Comparison of ENCODE assay signal across 8 cellular contexts in the genomic region with DNA sequence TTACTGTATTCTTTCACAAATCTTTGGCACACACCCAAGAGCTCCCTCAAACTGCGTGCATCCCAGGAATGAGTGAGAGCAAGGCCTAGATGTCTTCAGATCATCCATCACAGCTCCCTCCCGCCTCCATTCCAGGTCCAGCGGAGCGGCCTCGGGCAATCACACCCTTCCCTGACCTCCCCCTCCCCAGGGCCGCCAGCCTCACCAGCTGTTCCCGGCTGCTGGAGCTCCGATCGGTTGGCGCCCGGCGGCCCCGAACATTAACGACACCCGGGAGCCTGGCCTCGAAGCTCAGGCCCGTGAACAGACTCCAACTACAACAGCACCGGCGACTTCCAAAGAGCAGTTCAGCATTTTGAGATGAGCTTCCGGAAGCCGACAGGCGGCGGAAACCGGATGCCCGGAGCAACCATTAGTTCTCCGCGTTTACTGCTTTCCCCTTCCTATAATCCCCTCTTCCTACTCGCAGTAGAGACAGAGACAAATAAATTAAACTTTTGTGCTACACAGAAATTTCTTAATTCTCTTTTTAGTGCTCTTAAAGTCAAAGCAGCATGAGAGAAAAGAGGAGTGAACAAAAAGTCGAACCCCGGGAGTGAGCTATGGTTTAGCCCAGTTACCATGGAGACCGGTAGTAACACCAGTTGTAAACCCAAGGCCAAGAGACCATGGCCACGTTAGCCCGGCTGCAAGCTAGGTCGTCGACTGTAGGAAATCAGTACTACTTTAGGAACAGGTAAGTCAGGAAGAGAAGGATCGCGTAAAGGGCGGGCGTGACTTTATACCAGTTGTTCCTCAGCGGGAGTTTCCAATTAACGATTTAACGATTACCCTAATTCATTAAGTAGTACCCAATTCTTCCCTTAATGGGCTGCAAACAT. TPM values are rescaled to one million over a fixed set of nuclear protein-coding genes. Genes with fewer than 3 reads are reported as not detected.
DNase-seq lines count a peak whose midpoint lies in the region; ATAC-seq and TF ChIP-seq lines count a peak whose summit lies in the region.

A gene (minus strand): TSS at position 380 of the 881 bp plus-strand sequence. CDS start 119 bp downstream, at position 261.
A gene with protein sequence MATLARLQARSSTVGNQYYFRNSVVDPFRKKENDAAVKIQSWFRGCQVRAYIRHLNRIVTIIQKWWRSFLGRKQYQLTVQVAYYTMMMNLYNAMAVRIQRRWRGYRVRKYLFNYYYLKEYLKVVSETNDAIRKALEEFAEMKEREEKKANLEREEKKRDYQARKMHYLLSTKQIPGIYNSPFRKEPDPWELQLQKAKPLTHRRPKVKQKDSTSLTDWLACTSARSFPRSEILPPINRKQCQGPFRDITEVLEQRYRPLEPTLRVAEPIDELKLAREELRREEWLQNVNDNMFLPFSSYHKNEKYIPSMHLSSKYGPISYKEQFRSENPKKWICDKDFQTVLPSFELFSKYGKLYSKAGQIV (plus strand): TSS at position 634 of the 881 bp plus-strand sequence. CDS start 35 bp downstream, at position 669.

- peak within 1 kb of the TSS; percentile 97 for H3K9ac ChIP-seq in HUES6 (ENCODE audit: low read length)
- peak within 1 kb of the TSS; percentile 79 for H3K9ac ChIP-seq in OCI-LY1 (ENCODE audit: low read length)

- TF ChIP-seq CTCF in OCI-LY1 (IDR thresholded peaks at IDR 0.05; ENCODE audit: low read length) (no peak), mucosa of descending colon (IDR thresholded peaks at IDR 0.05) (no peak)

- ATAC-seq in GM21447 (IDR thresholded peaks at IDR 0.05; ENCODE audit: unreplicated experiment): peak; percentile 99
- ATAC-seq in mucosa of descending colon: peak; percentile 97

- peak within 1 kb of the TSS; percentile 53 for H2AFZ ChIP-seq in OCI-LY1 (ENCODE audit: low read length)

- H3F3A ChIP-seq in OCI-LY1 (ENCODE audit: insufficient read depth, low read length): no peaks in the 10 kb centered on the region

- H4K20me1 ChIP-seq in OCI-LY1 (ENCODE audit: insufficient read depth, low read length): no peaks in the 10 kb centered on the region

- peaks cover 42% of the 10 kb centered on the region for H3K79me2 ChIP-seq in OCI-LY1 (ENCODE audit: insufficient read depth, low read length)

- no peaks in the 10 kb centered on the region for H3K27me3 ChIP-seq in HUES6 (ENCODE audit: control insufficient read depth, insufficient read depth, low read length)
- H3K27me3 ChIP-seq in OCI-LY1 (ENCODE audit: insufficient read depth, low read length): no peaks in the 10 kb centered on the region

- intact Hi-C loops in mucosa of descending colon (cut with DNase I, micrococcal nuclease): no loop called here

- peak within 1 kb of the TSS; percentile 93 for H3K4me3 ChIP-seq in HUES6 (ENCODE audit: low read depth, low read length)
- peak within 1 kb of the TSS; percentile 83 for H3K4me3 ChIP-seq in OCI-LY1 (ENCODE audit: low read depth, low read length, poor library complexity, severe bottlenecking)
- H3K4me3 ChIP-seq in mucosa of descending colon: peak within 1 kb of the TSS; percentile 49

- H3K27ac ChIP-seq in HUES6 (ENCODE audit: low read depth, low read length) (peak within 1 kb of the TSS; percentile 100), OCI-LY1 (ENCODE audit: low read depth, low read length, poor library complexity, severe bottlenecking) (peak within 1 kb of the TSS; percentile 51), epithelial cell of prostate (peak within 1 kb of the TSS; percentile 79)

- no peaks in the 10 kb centered on the region for H3K36me3 ChIP-seq in HUES6 (ENCODE audit: control insufficient read depth, insufficient read depth, low read length)
- H3K36me3 ChIP-seq in OCI-LY1 (ENCODE audit: insufficient read depth, low read length): no peaks in the 10 kb centered on the region
- no peaks in the 10 kb centered on the region for H3K36me3 ChIP-seq in mucosa of descending colon (ENCODE audit: low read depth)

- no peaks in the 10 kb centered on the region for H3K9me2 ChIP-seq in OCI-LY1 (ENCODE audit: low read depth, low read length)

- peak within 1 kb of the TSS; percentile 86 for H3K4me2 ChIP-seq in OCI-LY1 (ENCODE audit: low read length)

- H3K4me1 ChIP-seq in HUES6 (ENCODE audit: control insufficient read depth, insufficient read depth, low read length) (no peaks in the 10 kb centered on the region), OCI-LY1 (ENCODE audit: insufficient read depth, low read length, severe bottlenecking) (peaks cover 27% of the 10 kb centered on the region), mucosa of descending colon (ENCODE audit: low read depth) (peaks cover 8% of the 10 kb centered on the region)

- no peaks in the 10 kb centered on the region for H3K9me3 ChIP-seq in HUES6 (ENCODE audit: control insufficient read depth, insufficient read depth, low read depth, low read length)
- no peaks in the 10 kb centered on the region for H3K9me3 ChIP-seq in OCI-LY1 (ENCODE audit: low read length)
- no peaks in the 10 kb centered on the region for H3K9me3 ChIP-seq in mucosa of descending colon

- peak; percentile 82 for DNase-seq in DMS 273 treated with DMSO at 0.1 percent for 48 hours (lab: John Stamatoyannopoulos, UW)
- DNase-seq in activated T-cell treated with anti-CD3 and anti-CD28 coated beads for 1 hour (ENCODE audit: low read depth): peak; percentile 58
- peak; percentile 46 for DNase-seq in epithelial cell of prostate (ENCODE audit: low read depth, low spot score)
- DNase-seq in mucosa of descending colon: peak; percentile 79 to 85 (median 84)
- peak; percentile 42 to 57 for DNase-seq in stimulated activated CD8-positive, alpha-beta memory T cell treated with anti-CD3 and anti-CD28 coated beads, Interleukin-4, amount 100 ng/mL, for 1 hour (ENCODE audit: low read depth in 2 of 2, low spot score in 1 of 2)

RNA-seq across cellular contexts. Expression of the first gene that starts in this region (rescaled TPM):
- total RNA-seq in mucosa of descending colon: 10 to 100 TPM; 13.2 to 15.2 (median 13.2) TPM

RNA-seq across cellular contexts. Expression of the second gene that starts in this region (rescaled TPM):
- under 1 TPM; 0.28 to 0.90 (median 0.36) TPM for total RNA-seq in mucosa of descending colon

Comparison
In these comparisons a context has a peak if more than half of its experiments do, and no peak if none do; other contexts are left out.
1. Peak in every context shown above with its lines: DNase-seq, ATAC-seq, H3K4me3 ChIP-seq and H3K27ac ChIP-seq.